8 cellular contexts compared by ENCODE assay signal in the genomic region with DNA sequence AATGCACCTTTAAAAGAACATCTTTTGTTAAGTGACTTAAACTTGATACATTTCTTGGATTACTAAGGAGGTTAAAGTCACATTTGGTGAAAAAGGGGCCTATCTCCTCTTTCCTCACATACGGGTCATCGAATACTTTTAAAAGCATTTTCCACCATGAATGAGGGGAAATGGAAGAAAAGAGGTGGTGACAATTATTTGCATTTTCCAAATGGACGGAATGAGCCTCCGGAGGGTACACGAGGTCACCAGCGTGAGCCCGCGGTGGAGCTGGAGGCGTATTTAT. TPM values are rescaled to one million over a fixed set of nuclear protein-coding genes. Genes with fewer than 3 reads are reported as not detected.
DNase-seq lines count a peak whose midpoint lies in the region; ATAC-seq, FAIRE-seq and TF ChIP-seq lines count a peak whose summit lies in the region.

No MANE protein-coding gene starts in this region.

- DNase-seq in GM06990 (ENCODE audit: extremely low read depth, insufficient read length): no peak
- no peak for DNase-seq in NB4 (ENCODE audit: low read depth)
- no peak for DNase-seq in H1 (ENCODE audit: low read depth in 1 of 2, low spot score in 2 of 2)
- no peak for DNase-seq in osteocyte (ENCODE audit: extremely low spot score, unreplicated experiment)
- DNase-seq in omental fat pad (ENCODE audit: low spot score): no peak
- DNase-seq in GM12892 (ENCODE audit: insufficient read length): no peak
- DNase-seq in kidney glomerular epithelial cell (lab: John Stamatoyannopoulos, UW): no peak

- H3K36me3 ChIP-seq in GM06990 (ENCODE audit: control insufficient read depth, insufficient read depth, low read length) (no peaks in the 10 kb centered on the region), H1 (ENCODE audit: control insufficient read depth in 2 of 4, insufficient read depth in 4 of 4, low read length in 3 of 4) (no peaks in the 10 kb centered on the region)

- peak overlapping the region; percentile 77 to 90 for H3K4me2 ChIP-seq in H1 (ENCODE audit: insufficient read depth in 1 of 2, low read depth in 2 of 2, low read length in 2 of 2)

- peaks cover 0 to 13% (median 7%) of the 10 kb centered on the region in 4 experiments; a peak in 6 of 7 replicates for H3K4me1 ChIP-seq in H1 (replicated peaks in 1 of 4; ENCODE audit: control insufficient read depth in 3 of 4, insufficient read depth in 4 of 4, low read length in 3 of 4)

- peak overlapping the region; percentile 82; the same call in 1 of the 2 replicates for H2BK5ac ChIP-seq in H1 (ENCODE audit: low read depth, low read length)

- H3K27ac ChIP-seq in H1 (ENCODE audit: low read depth, low read length): peak overlapping the region; percentile 88; the same call in 1 of the 2 replicates

- H3K79me2 ChIP-seq in H1 (ENCODE audit: control insufficient read depth in 1 of 2, insufficient read depth in 2 of 2, low read length in 2 of 2): peaks cover 25 to 70% of the 10 kb centered on the region in 2 experiments

- H2BK120ac ChIP-seq in H1 (replicated peaks; ENCODE audit: low read depth, low read length): no peak overlapping the region

- CTCF ChIA-PET in H1 (lab: Charles Lee; ENCODE audit: partially characterized antibody): interaction anchor here (0.6 to 2.6 kb wide), 4 partner anchors 13 to 186 kb away, joined by 3 to 6 read pairs (median 3); no protein-coding TSS in a partner anchor

- H3K23me2 ChIP-seq in H1 (ENCODE audit: low read depth, low read length): peaks cover 5% of the 10 kb centered on the region; the same call in 1 of the 2 replicates

- peak overlapping the region; percentile 89 for H4K5ac ChIP-seq in H1 (ENCODE audit: insufficient read length, low read depth, low read length)

- H3K36me3 Mint-ChIP-seq in osteocyte (ENCODE audit: unreplicated experiment): no peaks in the 10 kb centered on the region

- no peaks in the 10 kb centered on the region for H3K9me3 Mint-ChIP-seq in osteocyte (ENCODE audit: unreplicated experiment)

- H3K27me3 Mint-ChIP-seq in osteocyte (ENCODE audit: unreplicated experiment): no peaks in the 10 kb centered on the region

- no peaks in the 10 kb centered on the region for H3K27me3 ChIP-seq in GM06990 (replicated peaks; ENCODE audit: control insufficient read depth, insufficient read depth, low read length)
- no peaks in the 10 kb centered on the region for H3K27me3 ChIP-seq in H1 (replicated peaks in 1 of 4; ENCODE audit: control insufficient read depth in 3 of 4, extremely low read depth in 1 of 4, insufficient read depth in 3 of 4, low read length in 3 of 4)

- peaks cover 50% of the 10 kb centered on the region for H3K4me1 Mint-ChIP-seq in osteocyte (ENCODE audit: unreplicated experiment)

- no peaks in the 10 kb centered on the region for H3K9me3 ChIP-seq in H1 (ENCODE audit: insufficient read depth in 2 of 2, low read depth in 1 of 2, low read length in 1 of 2)

- H4K91ac ChIP-seq in H1 (replicated peaks; ENCODE audit: insufficient read length, low read length): no peak overlapping the region

- H2BK15ac ChIP-seq in H1 (ENCODE audit: low read length): no peak overlapping the region

- TF ChIP-seq POLR2A in NB4 (IDR thresholded peaks at IDR 0.05; ENCODE audit: extremely low read depth, insufficient read length) (no peak), H1 (IDR thresholded peaks at IDR 0.05; ENCODE audit: control extremely low read depth in 1 of 2, low read depth in 2 of 2, low read length in 2 of 2) (peak in 1 of 2 experiments; percentile 23; a peak in 1 of 3 replicates), GM12892 (IDR thresholded peaks at IDR 0.05; ENCODE audit: low read depth, low read length) (no peak)

- TF ChIP-seq RAD21 in H1 (IDR thresholded peaks at IDR 0.05 in 1 of 2, conservative IDR thresholded peaks at IDR 0.05 in 1 of 2; ENCODE audit: low read depth in 2 of 2, low read length in 2 of 2): no peak

- H3K23ac ChIP-seq in H1 (ENCODE audit: insufficient read length): no peak overlapping the region

- no peak overlapping the region; the same call in 1 of the 2 replicates for H2BK12ac ChIP-seq in H1 (ENCODE audit: low read depth, low read length)

- H3K4me3 ChIP-seq in GM06990 (replicated peaks; ENCODE audit: low read depth, low read length) (peak overlapping the region; percentile 77), NB4 (ENCODE audit: low read depth, low read length) (peak overlapping the region; percentile 82), H1 (ENCODE audit: extremely low read depth in 1 of 4, insufficient read depth in 2 of 4, low read depth in 3 of 4, low read length in 4 of 4) (peak overlapping the region; percentile 84 to 96 (median 89))

- peak overlapping the region; percentile 60 for H3K18ac ChIP-seq in H1 (ENCODE audit: extremely low read depth, low read length)

- H2AFZ ChIP-seq in H1 (ENCODE audit: low read length): 0 out of 2 replicates have a peak overlapping the region, but pooled peaks have one; percentile 5

- peak overlapping the region; percentile 97; the same call in 1 of the 2 replicates for H4K8ac ChIP-seq in H1 (ENCODE audit: extremely low read depth, insufficient read depth, low read length)

- ATAC-seq in omental fat pad (ENCODE audit: low FRiP score) (no peak), HG02884 (IDR thresholded peaks at IDR 0.05; ENCODE audit: unreplicated experiment) (no peak)

- POLR2A ChIA-PET in H1 (lab: Charles Lee; ENCODE audit: partially characterized antibody): interaction anchor here (0.6 to 6.1 kb wide), 17 partner anchors 8 to 144 kb away, joined by 3 to 54 read pairs (median 5); no protein-coding TSS in a partner anchor

- H3K4me3 Mint-ChIP-seq in osteocyte (ENCODE audit: unreplicated experiment): peak overlapping the region; percentile 83

- TF ChIP-seq CTCF in GM06990 (IDR thresholded peaks at IDR 0.05; ENCODE audit: insufficient read depth, low read length, poor library complexity, severe bottlenecking): no peak
- no peak for TF ChIP-seq CTCF in NB4 (IDR thresholded peaks at IDR 0.05; ENCODE audit: low read depth, low read length)
- no peak for TF ChIP-seq CTCF in H1 (IDR thresholded peaks at IDR 0.05; ENCODE audit: control extremely low read depth in 1 of 3, insufficient read depth in 1 of 3, low read depth in 1 of 3, low read length in 3 of 3)
- TF ChIP-seq CTCF in osteocyte (IDR thresholded peaks at IDR 0.05): no peak
- TF ChIP-seq CTCF in omental fat pad (IDR thresholded peaks at IDR 0.05): no peak

- H2BK20ac ChIP-seq in H1 (ENCODE audit: low read length): no peak overlapping the region

- TF ChIP-seq EP300 in H1 (IDR thresholded peaks at IDR 0.05; ENCODE audit: borderline replicate concordance in 1 of 2, low read depth in 2 of 2, low read length in 2 of 2): no peak

- peaks cover 7% of the 10 kb centered on the region; the same call in 1 of the 2 replicates for H3K79me1 ChIP-seq in H1 (ENCODE audit: low read depth, low read length)

- H4K20me1 ChIP-seq in H1 (replicated peaks in 1 of 2; ENCODE audit: control insufficient read depth in 1 of 2, insufficient read depth in 2 of 2, low read length in 2 of 2): peaks cover 6 to 7% of the 10 kb centered on the region in 2 experiments

- H3K56ac ChIP-seq in H1 (replicated peaks; ENCODE audit: insufficient read length, low read depth, low read length): peak overlapping the region; percentile 36

- WGBS in H1 (ENCODE audit: extremely low coverage in 1 of 2, insufficient coverage in 1 of 2, insufficient read length in 1 of 2, insufficient replicate concordance in 2 of 2, low coverage in 1 of 2, low lambda C conversion rate in 2 of 2, missing lambda C conversion rate in 1 of 2), 2 experiments: 2% methylated on average over 9 of the region's 9 CpGs; no CpG with 5 or more reads in 1 of the 2 experiments

- H3K14ac ChIP-seq in H1 (ENCODE audit: insufficient read length): no peak overlapping the region

- no peak overlapping the region for H3K4ac ChIP-seq in H1 (replicated peaks; ENCODE audit: insufficient read length, low read depth, low read length)

- H3K9ac ChIP-seq in H1 (replicated peaks in 1 of 4; ENCODE audit: extremely low read depth in 1 of 4, low read depth in 3 of 4, low read length in 3 of 4): peak overlapping the region; percentile 92 to 99 (median 95)

- no peak overlapping the region for H2AK5ac ChIP-seq in H1 (ENCODE audit: low read depth, low read length)

- H3K27ac Mint-ChIP-seq in osteocyte (ENCODE audit: unreplicated experiment): peak overlapping the region; percentile 87

- FAIRE-seq in H1 (lab: Jason Lieb, UNC) (no peak), GM12892 (lab: Jason Lieb, UNC) (no peak)

TF ChIP-seq in H1, 55 proteins besides CTCF, POLR2A, EP300 and RAD21 (continues in another document):
- no peak for TF ChIP-seq ZNF274 (IDR thresholded peaks at IDR 0.05; ENCODE audit: borderline replicate concordance, extremely low read depth, low read length)
- TF ChIP-seq BACH1 (IDR thresholded peaks at IDR 0.05; ENCODE audit: low read length): no peak
- no peak for TF ChIP-seq TEAD4 (IDR thresholded peaks at IDR 0.05; ENCODE audit: low read depth, low read length)
- TF ChIP-seq SRF (IDR thresholded peaks at IDR 0.05; ENCODE audit: low read depth, low read length): no peak
- TF ChIP-seq JUN (IDR thresholded peaks at IDR 0.05; ENCODE audit: low read depth, low read length): no peak
- no peak for TF ChIP-seq CREB1 (IDR thresholded peaks at IDR 0.05)
- TF ChIP-seq, protein P1, sequence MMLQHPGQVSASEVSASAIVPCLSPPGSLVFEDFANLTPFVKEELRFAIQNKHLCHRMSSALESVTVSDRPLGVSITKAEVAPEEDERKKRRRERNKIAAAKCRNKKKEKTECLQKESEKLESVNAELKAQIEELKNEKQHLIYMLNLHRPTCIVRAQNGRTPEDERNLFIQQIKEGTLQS (IDR thresholded peaks at IDR 0.05; ENCODE audit: insufficient read depth, low read depth, low read length): no peak
- no peak for TF ChIP-seq POU5F1 (IDR thresholded peaks at IDR 0.05; ENCODE audit: low read depth, low read length)

RNA-seq across cellular contexts. Expression of gene BMPR1A, which starts 1.0 kb away (rescaled TPM):
- total RNA-seq in H1 (2021; fragmentation: NEBNext Ultra II Directional; extraction: Animal tissue kit (Norgen Biotek cat#: 25700)): 120 and 129 TPM in 2 replicates
- polyA plus RNA-seq in H1 (2011; rRNA removed): 19.0 and 34.4 TPM in 2 replicates
- 41.1 TPM for polyA plus RNA-seq in H1 (2011; cell fraction: cytosol; rRNA removed)
- 13.5 TPM for polyA plus RNA-seq in H1 (2011; cell fraction: nucleus; rRNA removed)
- 40.9 to 73.5 TPM (median 51.4 TPM) in 4 replicates for polyA plus RNA-seq in H1 (2012, experiment 1 of 2)
- 3.5 TPM for polyA plus RNA-seq in H1 (2012, experiment 2 of 2)
- 67.6 TPM for polyA plus RNA-seq in H1 (2013, experiment 1 of 2)
- 82.8 TPM for polyA plus RNA-seq in H1 (2013, experiment 2 of 2)
- polyA minus RNA-seq in H1 (2011; rRNA and poly(A)+ RNA removed): 99.8 and 152 TPM in 2 replicates
- polyA minus RNA-seq in H1 (2011; cell fraction: cytosol; rRNA and poly(A)+ RNA removed): 45.4 TPM
- 52.9 TPM for polyA minus RNA-seq in H1 (2011; cell fraction: nucleus; rRNA and poly(A)+ RNA removed)
- total RNA-seq in osteocyte (75.5 and 79.6 TPM in 2 replicates), omental fat pad (10 to 100 TPM; 26.5 to 44.9 (median 37.1) TPM)
- 9.0 TPM for polyA plus RNA-seq in GM12892 (2012; ENCODE audit: missing spikeins)
